23 cellular contexts compared by ENCODE assay signal in the genomic region with DNA sequence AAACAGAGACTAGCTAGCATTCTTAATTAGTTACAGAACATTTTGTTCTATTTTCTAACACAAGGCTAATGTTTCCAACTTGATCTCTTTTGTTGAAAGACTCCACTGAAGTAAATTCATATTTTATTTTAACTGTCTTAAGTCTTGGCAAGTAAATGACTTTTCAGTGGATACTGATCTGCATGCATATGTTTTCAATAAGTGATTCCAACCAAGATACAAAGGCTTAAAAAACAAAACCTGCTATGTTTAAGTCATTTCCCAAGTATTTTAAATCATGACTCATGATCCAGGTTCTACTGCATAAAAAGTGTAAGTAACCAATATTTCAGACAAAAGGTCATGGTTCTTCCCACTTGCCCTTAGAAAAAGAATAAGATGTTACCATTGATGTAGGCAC. TPM values are rescaled to one million over a fixed set of nuclear protein-coding genes. Genes with fewer than 3 reads are reported as not detected.
A peak's percentile ranks its signal among the peaks of the same experiment; 100 is the strongest.
DNase-seq lines count a peak whose midpoint lies in the region; ATAC-seq, FAIRE-seq and TF ChIP-seq lines count a peak whose summit lies in the region.
"Had no signal": no experiment of that assay in that cellular context is flagged by ENCODE, and none has a peak within 500 bp of the region (broad histone marks: within the 10 kb centered on the region; RNA-seq: fewer than 3 reads in every experiment).

No MANE protein-coding gene starts in this region.

- TF ChIP-seq CTCF in D721Med (IDR thresholded peaks at IDR 0.05; ENCODE audit: insufficient read depth, missing control alignments): no peak

- in situ Hi-C loops in G401 (cut with HindIII; ENCODE audit: low sequenced_read_pairs): no loop called here

- FAIRE-seq in D721Med (lab: Jason Lieb, UNC): peak; percentile 16

- DNase-seq in D721Med (ENCODE audit: insufficient read length, low spot score): no peak
- DNase-seq in epidermal melanocyte (ENCODE audit: insufficient read length, low spot score): peak; percentile 17
- peak; percentile 38 for DNase-seq in non-pigmented ciliary epithelial cell (ENCODE audit: low read depth)
- no peak for DNase-seq in HK-2 (ENCODE audit: unreplicated experiment)
- DNase-seq in posterior vena cava (ENCODE audit: low spot score): no peak
- DNase-seq in G401 (ENCODE audit: low spot score): no peak
- DNase-seq: activated CD4-positive, alpha-beta T cell treated with anti-CD3 and anti-CD28 coated beads, Interleukin-2, amount 10 ng/mL, durations not matched to agents 7 days and 5 days; activated CD8-positive, alpha-beta memory T cell treated with anti-CD3 and anti-CD28 coated beads, Interleukin-2, amount 50 U/mL, for 48 hours; activated effector memory CD4-positive, alpha-beta T cell treated with anti-CD3 and anti-CD28 coated beads, Interleukin-2, amount 50 U/mL, for 16 hours; adrenal gland; effector memory CD4-positive, alpha-beta T cell; MV-4-11; NCI-H1694 treated with DMSO at 0.1 percent for 48 hours; NCI-H82; occipital lobe; OCI-M1; right cardiac atrium; SHP77 treated with DMSO at 0.1 percent for 48 hours; uterus had no signal

- ATAC-seq in SK-N-SH treated with all-trans-retinoic acid at 6 μM for 48 hours (peak; percentile 87), GM19023 (IDR thresholded peaks at IDR 0.05; ENCODE audit: unreplicated experiment) (no peak)
- ATAC-seq: foreskin keratinocyte, right cardiac atrium had no signal

- intact Hi-C loops in posterior vena cava (cut with DNase I): no loop called here

TF ChIP-seq in SK-N-SH treated with all-trans-retinoic acid at 6 μM for 48 hours, 23 proteins besides CTCF, POLR2A, EP300 and RAD21:
- peak; percentile 65; the same call in 1 of the 2 replicates for TF ChIP-seq ISL1 (CRISPR knock-in tag; IDR thresholded peaks at IDR 0.05)
- TF ChIP-seq TOX (CRISPR knock-in tag; IDR thresholded peaks at IDR 0.05; ENCODE audit: borderline replicate concordance): no peak

RNA-seq across cellular contexts. Expression of gene CDO1, which starts 5.7 kb away (rescaled TPM):
- total RNA-seq in posterior vena cava: 1 to 10 TPM; 4.1 to 6.4 TPM
- total RNA-seq in G401 (2014; rRNA removed; shearing (Covaris generic)): not detected in 2 replicates
- total RNA-seq: activated CD4-positive, alpha-beta T cell treated with anti-CD3 and anti-CD28 coated beads, Interleukin-2, amount 10 ng/mL, durations not matched to agents 7 days and 5 days; HT-29 had no signal

RNA-seq across cellular contexts. Expression of gene ATG12, which starts 30.6 kb away (rescaled TPM):
- 10 to 100 TPM; 41.2 to 42.0 TPM for total RNA-seq in posterior vena cava
- 48.1 and 67.1 TPM in 2 replicates for total RNA-seq in G401 (2014; rRNA removed; shearing (Covaris generic))

RNA-seq across cellular contexts. Expression of gene AP3S1, which starts 31.0 kb away (rescaled TPM):
- total RNA-seq in posterior vena cava: 10 to 100 TPM; 91.0 to 92.1 TPM
- 34.0 and 39.2 TPM in 2 replicates for total RNA-seq in G401 (2014; rRNA removed; shearing (Covaris generic))

Comparison
In these comparisons a context has a peak if more than half of its experiments do, and no peak if none do; other contexts are left out.
1. DNase-seq: peak in epidermal melanocyte (single experiment) and non-pigmented ciliary epithelial cell (single experiment); none in D721Med (single experiment), HK-2 (single experiment), posterior vena cava (single experiment) and G401 (single experiment).